8 cellular contexts compared by ENCODE assay signal in the genomic region with DNA sequence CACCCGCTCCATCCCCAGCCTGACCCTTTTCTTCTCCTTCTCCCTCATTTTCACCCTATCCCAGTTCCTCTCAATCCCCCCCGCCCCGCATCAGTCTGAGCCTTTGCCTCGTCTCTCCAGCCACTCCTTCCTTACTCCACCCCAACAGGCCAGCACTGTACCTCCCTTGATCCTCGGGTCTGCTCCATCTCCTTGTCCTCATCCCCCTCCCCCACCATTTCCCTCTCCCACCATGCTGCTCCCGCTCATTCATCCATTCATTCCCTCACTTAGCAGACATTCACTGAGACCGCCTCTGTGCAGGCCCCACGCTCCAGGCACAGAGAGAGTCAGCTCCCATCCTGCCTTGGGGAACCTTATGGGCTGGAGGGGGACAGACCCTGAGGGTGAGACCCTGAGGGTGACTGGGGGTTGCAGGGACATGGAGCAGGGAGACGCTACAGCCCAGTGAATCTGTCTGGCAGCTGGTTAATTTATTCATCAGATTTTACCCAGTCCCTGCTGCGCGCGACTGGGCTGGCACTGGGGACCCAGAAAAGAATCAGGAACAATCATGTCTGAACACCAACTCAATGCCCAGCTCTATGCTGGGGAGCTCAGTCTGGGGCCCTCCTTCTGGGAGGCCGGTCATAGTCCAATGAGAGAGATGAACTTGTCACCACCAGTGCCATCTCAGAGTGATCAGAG. TPM values are rescaled to one million over a fixed set of nuclear protein-coding genes. Genes with fewer than 3 reads are reported as not detected.
A peak's percentile ranks its signal among the peaks of the same experiment; 100 is the strongest.
DNase-seq lines count a peak whose midpoint lies in the region; ATAC-seq, FAIRE-seq and TF ChIP-seq lines count a peak whose summit lies in the region.

No MANE protein-coding gene starts in this region.

- ATAC-seq in A549 (peak in 1 of 2 experiments; percentile 1; a peak in 1 of 6 replicates), left colon (no peak)

- CTCF ChIA-PET in A549 (lab: Yijun Ruan, JAX), result interaction anchor here (0.6 to 3.3 kb wide), 11 partner anchors 10 to 312 kb away, joined by 3 to 23 read pairs (median 4); a partner anchor contains a TSS

- 85% methylated on average over 12 of the region's 13 CpGs for WGBS in A549 (ENCODE audit: missing lambda C conversion rate)

- in situ Hi-C loops in GM13977 (cut with MboI; ENCODE audit: low pct_unique_long_range_greater_than_20kb, low sequenced_read_pairs, unreplicated experiment), result no loop called here

- POLR2A ChIA-PET in A549 (lab: Yijun Ruan, JAX), result no interaction called here

- intact Hi-C loops in left colon (cut with DNase I, micrococcal nuclease), result no loop called here

- no peak for TF ChIP-seq POLR2A in A549 (IDR thresholded peaks at IDR 0.05; ENCODE audit: low read length)

- H3K27ac ChIP-seq in A549, result peak overlapping the region; percentile 47 to 81

- no peaks in the 10 kb centered on the region for H3K9me3 Mint-ChIP-seq in HFFc6
- H3K9me3 Mint-ChIP-seq in brain, result no peaks in the 10 kb centered on the region
- H3K9me3 Mint-ChIP-seq in mesothelial cell of epicardium, result no peaks in the 10 kb centered on the region

- H3K36me3 Mint-ChIP-seq in HFFc6 (ENCODE audit: low read depth) (peaks cover 2% of the 10 kb centered on the region), brain (peaks cover 28% of the 10 kb centered on the region), mesothelial cell of epicardium (peaks cover 3% of the 10 kb centered on the region)

- FAIRE-seq in A549 (lab: Jason Lieb, UNC), result no peak

- peaks cover 31% of the 10 kb centered on the region for H3K4me1 ChIP-seq in A549

- peaks cover 22% of the 10 kb centered on the region for H3K4me1 Mint-ChIP-seq in HFFc6 (ENCODE audit: low read depth)
- H3K4me1 Mint-ChIP-seq in brain, result peaks cover 46% of the 10 kb centered on the region
- peaks cover 19% of the 10 kb centered on the region for H3K4me1 Mint-ChIP-seq in mesothelial cell of epicardium

- peak overlapping the region; percentile 62 for H3K4me3 ChIP-seq in A549

- H3K4me2 ChIP-seq in A549, result peak overlapping the region; percentile 96

- no peaks in the 10 kb centered on the region; the same call in 1 of the 2 replicates for H3K27me3 Mint-ChIP-seq in HFFc6 (ENCODE audit: insufficient read depth)
- peaks cover 6% of the 10 kb centered on the region for H3K27me3 Mint-ChIP-seq in brain
- H3K27me3 Mint-ChIP-seq in mesothelial cell of epicardium (ENCODE audit: low read depth), result no peaks in the 10 kb centered on the region

- TF ChIP-seq RAD21 in A549 (conservative IDR thresholded peaks at IDR 0.05 in 1 of 2, IDR thresholded peaks at IDR 0.05 in 1 of 2), result no peak

- H3K4me3 Mint-ChIP-seq in HFFc6 (peak overlapping the region; percentile 88), brain (peak overlapping the region; percentile 87 to 96 (median 96)), mesothelial cell of epicardium (peak overlapping the region; percentile 71)

- DNase-seq in A549 (ENCODE audit: low read depth in 1 of 2, low spot score in 1 of 2) (no peak), HFFc6 (no peak), mesothelial cell of epicardium (ENCODE audit: low spot score in 2 of 2, unreplicated experiment in 2 of 2) (no peak), left colon (no peak), GM13977 (ENCODE audit: low spot score) (no peak), NCI-H226 (no peak), HT-29 (ENCODE audit: low spot score) (no peak)

- H3K9me3 ChIP-seq in A549, result no peaks in the 10 kb centered on the region

- TF ChIP-seq EP300 in A549 (IDR thresholded peaks at IDR 0.05), result no peak

- H3K27ac Mint-ChIP-seq in HFFc6 (peak overlapping the region; percentile 36), brain (peak overlapping the region; percentile 4 to 97 (median 94)), mesothelial cell of epicardium (peak overlapping the region; percentile 21)

- TF ChIP-seq CTCF in A549 (IDR thresholded peaks at IDR 0.05), result no peak
- TF ChIP-seq CTCF in HFFc6 (IDR thresholded peaks at IDR 0.05), result no peak
- TF ChIP-seq CTCF in brain (conservative IDR thresholded peaks at IDR 0.05), result no peak
- TF ChIP-seq CTCF in mesothelial cell of epicardium (IDR thresholded peaks at IDR 0.05; ENCODE audit: unreplicated experiment), result no peak
- no peak for TF ChIP-seq CTCF in GM13977 (IDR thresholded peaks at IDR 0.05; ENCODE audit: extremely low read depth, insufficient read depth, missing control alignments)

TF ChIP-seq in A549, 52 proteins besides CTCF, POLR2A, EP300 and RAD21 (continues in another document):
- no peak for TF ChIP-seq SREBF2 (IDR thresholded peaks at IDR 0.05)

RNA-seq across cellular contexts. Expression of a gene that starts 0.9 kb away (rescaled TPM):
- polyA plus RNA-seq in A549 (2011; rRNA removed) (0.84 and 2.1 TPM in 2 replicates), A549 (2017; fragmentation: RNase III; extraction: RNeasy Plus Mini Kit Qiagen cat#74134 plus additional on column Dnase treatment) (4.6 to 7.7 TPM (median 6.1 TPM) in 3 replicates), brain (ENCODE audit: insufficient read depth, low read depth, low replicate concordance) (53.2 TPM)
- polyA plus RNA-seq in A549 (2012; cell fraction: cytosol; rRNA removed), result 7.8 and 9.6 TPM in 2 replicates
- 56.4 and 102 TPM in 2 replicates for polyA plus RNA-seq in A549 (2012; cell fraction: nucleus; rRNA removed)
- polyA minus RNA-seq in A549 (2011; rRNA and poly(A)+ RNA removed), result 2.4 and 2.6 TPM in 2 replicates
- total RNA-seq in HFFc6 (2021; fragmentation: NEBNext Ultra II Directional; extraction: Animal tissue kit (Norgen Biotek cat#: 25700)), result 10 to 100 TPM in 1 of 6 experiments, 1 to 10 TPM in 5; 5.4 to 11.0 (median 8.8) TPM
- total RNA-seq in mesothelial cell of epicardium (74.0 to 79.9 TPM (median 75.4 TPM) in 3 replicates), left colon (10 to 100 TPM in 1 of 2 donors, 1 to 10 TPM in 1; 9.7 to 10.1 TPM)
- 4.0 and 57.4 TPM in 2 replicates for total RNA-seq in HT-29 (2014; rRNA removed; shearing (Covaris generic))

RNA-seq across cellular contexts. Expression of a gene that starts 18.3 kb away (rescaled TPM):
- polyA plus RNA-seq in A549 (2011; rRNA removed) (19.5 and 30.8 TPM in 2 replicates), A549 (2017; fragmentation: RNase III; extraction: RNeasy Plus Mini Kit Qiagen cat#74134 plus additional on column Dnase treatment) (24.4 to 27.6 TPM (median 25.3 TPM) in 3 replicates), brain (ENCODE audit: insufficient read depth, low read depth, low replicate concordance) (18.7 TPM)
- polyA plus RNA-seq in A549 (2012; cell fraction: cytosol; rRNA removed), result 30.2 and 38.8 TPM in 2 replicates
- 137 and 148 TPM in 2 replicates for polyA plus RNA-seq in A549 (2012; cell fraction: nucleus; rRNA removed)
- 41.9 and 46.2 TPM in 2 replicates for polyA minus RNA-seq in A549 (2011; rRNA and poly(A)+ RNA removed)
- 10 to 100 TPM; 26.4 to 30.0 (median 29.0) TPM for total RNA-seq in HFFc6 (2021; fragmentation: NEBNext Ultra II Directional; extraction: Animal tissue kit (Norgen Biotek cat#: 25700))
- total RNA-seq in mesothelial cell of epicardium (45.1 to 50.5 TPM (median 46.6 TPM) in 3 replicates), left colon (10 to 100 TPM; 16.8 to 19.5 TPM)
- 17.2 and 21.3 TPM in 2 replicates for total RNA-seq in HT-29 (2014; rRNA removed; shearing (Covaris generic))

RNA-seq across cellular contexts. Expression of a gene that starts 19.4 kb away (rescaled TPM):
- polyA plus RNA-seq in A549 (2011; rRNA removed) (0.12 and 0.16 TPM in 2 replicates), A549 (2017; fragmentation: RNase III; extraction: RNeasy Plus Mini Kit Qiagen cat#74134 plus additional on column Dnase treatment) (0.11 to 0.28 TPM (median 0.26 TPM) in 3 replicates), brain (ENCODE audit: insufficient read depth, low read depth, low replicate concordance) (25.1 TPM)
- 0.23 and 0.24 TPM in 2 replicates for polyA plus RNA-seq in A549 (2012; cell fraction: cytosol; rRNA removed)
- polyA plus RNA-seq in A549 (2012; cell fraction: nucleus; rRNA removed), result 0.42 and 0.58 TPM in 2 replicates
- 0.29 and 0.39 TPM in 2 replicates for polyA minus RNA-seq in A549 (2011; rRNA and poly(A)+ RNA removed)
- total RNA-seq in HFFc6 (2021; fragmentation: NEBNext Ultra II Directional; extraction: Animal tissue kit (Norgen Biotek cat#: 25700)), result 100 to 1,000 TPM in 1 of 6 experiments, 10 to 100 TPM in 5; 37.0 to 122 (median 43.9) TPM
- total RNA-seq in mesothelial cell of epicardium (18.8 to 21.7 TPM (median 20.3 TPM) in 3 replicates), left colon (10 to 100 TPM in 1 of 2 donors, 1 to 10 TPM in 1; 4.5 to 16.4 TPM)
- not detected in 2 replicates for total RNA-seq in HT-29 (2014; rRNA removed; shearing (Covaris generic))

RNA-seq across cellular contexts. Expression of a gene that starts 27.9 kb away (rescaled TPM):
- polyA plus RNA-seq in A549 (2011; rRNA removed) (8.1 and 11.5 TPM in 2 replicates), A549 (2017; fragmentation: RNase III; extraction: RNeasy Plus Mini Kit Qiagen cat#74134 plus additional on column Dnase treatment) (20.4 to 23.1 TPM (median 22.0 TPM) in 3 replicates), brain (ENCODE audit: insufficient read depth, low read depth, low replicate concordance) (21.2 TPM)
- 17.3 and 20.2 TPM in 2 replicates for polyA plus RNA-seq in A549 (2012; cell fraction: cytosol; rRNA removed)
- polyA plus RNA-seq in A549 (2012; cell fraction: nucleus; rRNA removed), result 66.8 and 67.2 TPM in 2 replicates
- 13.5 and 24.5 TPM in 2 replicates for polyA minus RNA-seq in A549 (2011; rRNA and poly(A)+ RNA removed)
- 1 to 10 TPM; 6.0 to 9.9 (median 8.7) TPM for total RNA-seq in HFFc6 (2021; fragmentation: NEBNext Ultra II Directional; extraction: Animal tissue kit (Norgen Biotek cat#: 25700))
- total RNA-seq in mesothelial cell of epicardium (11.8 to 12.9 TPM (median 12.0 TPM) in 3 replicates), left colon (1 to 10 TPM; 5.9 to 6.1 TPM)
- 13.8 and 15.5 TPM in 2 replicates for total RNA-seq in HT-29 (2014; rRNA removed; shearing (Covaris generic))

RNA-seq across cellular contexts. Expression of a gene that starts 30.8 kb away (rescaled TPM):
- 111 and 133 TPM in 2 replicates for polyA plus RNA-seq in A549 (2011; rRNA removed)
- 171 and 192 TPM in 2 replicates for polyA plus RNA-seq in A549 (2012; cell fraction: cytosol; rRNA removed)
- 102 and 137 TPM in 2 replicates for polyA plus RNA-seq in A549 (2012; cell fraction: nucleus; rRNA removed)
- polyA plus RNA-seq in A549 (2017; fragmentation: RNase III; extraction: RNeasy Plus Mini Kit Qiagen cat#74134 plus additional on column Dnase treatment), result 191 to 203 TPM (median 197 TPM) in 3 replicates
- 71.3 and 103 TPM in 2 replicates for polyA minus RNA-seq in A549 (2011; rRNA and poly(A)+ RNA removed)
- 10 to 100 TPM; 68.2 to 86.6 (median 74.9) TPM for total RNA-seq in HFFc6 (2021; fragmentation: NEBNext Ultra II Directional; extraction: Animal tissue kit (Norgen Biotek cat#: 25700))
- 153 TPM for polyA plus RNA-seq in brain (ENCODE audit: insufficient read depth, low read depth, low replicate concordance)
- 45.2 to 54.9 TPM (median 45.7 TPM) in 3 replicates for total RNA-seq in mesothelial cell of epicardium
- total RNA-seq in left colon, result 10 to 100 TPM; 82.2 to 86.0 TPM
- 76.2 and 77.0 TPM in 2 replicates for total RNA-seq in HT-29 (2014; rRNA removed; shearing (Covaris generic))

Comparison
In these comparisons a context has a peak if more than half of its experiments do, and no peak if none do; other contexts are left out.
1. H3K27ac Mint-ChIP-seq: peak in every context shown above with its lines; median percentile 94 in brain; 36 in HFFc6; 21 in mesothelial cell of epicardium.